In genomic region chr1:12657060-12657866, GRCh38 we compare ENCODE assay signal across 1 cellular context.
TF ChIP-seq lines count a peak whose summit lies in the region.

No MANE protein-coding gene starts in this region.

TF ChIP-seq in K562, 482 proteins besides CTCF, POLR2A, EP300 and RAD21 (continued from another document and continues in another):
- TF ChIP-seq ZBTB40 (IDR thresholded peaks at IDR 0.05) (peak; percentile 62), ZBTB40 (CRISPR knock-in tag; IDR thresholded peaks at IDR 0.05) (no peak), PHF20 (IDR thresholded peaks at IDR 0.05; ENCODE audit: partially characterized antibody) (no peak), MECOM (CRISPR knock-in tag; IDR thresholded peaks at IDR 0.05) (no peak), ETV1 (tag; conservative IDR thresholded peaks at IDR 0.05; ENCODE audit: low read depth) (no peak), ILK (tag; IDR thresholded peaks at IDR 0.05; ENCODE audit: borderline replicate concordance, low read depth) (no peak), CSDE1 (IDR thresholded peaks at IDR 0.05) (peak in 1 of 2 experiments; percentile 36; a peak in 1 of 4 replicates), MAFF (IDR thresholded peaks at IDR 0.05; ENCODE audit: low read length) (no peak; the same call in 1 of the 2 replicates), ZNF668 (CRISPR knock-in tag; IDR thresholded peaks at IDR 0.05) (no peak), PHTF2 (CRISPR knock-in tag; IDR thresholded peaks at IDR 0.05) (no peak), ZNF274 (IDR thresholded peaks at IDR 0.05; ENCODE audit: borderline replicate concordance, low read depth, low read length) (no peak), CCAR2 (IDR thresholded peaks at IDR 0.05; ENCODE audit: low read depth, low read length) (0 out of 2 replicates have a peak, but pooled peaks have one; percentile 45), SNIP1 (IDR thresholded peaks at IDR 0.05; ENCODE audit: low read depth) (no peak), L3MBTL2 (IDR thresholded peaks at IDR 0.05) (peak; percentile 89), CGGBP1 (CRISPR knock-in tag; IDR thresholded peaks at IDR 0.05) (peak; percentile 6; the same call in 1 of the 2 replicates), ZKSCAN8 (CRISPR knock-in tag; IDR thresholded peaks at IDR 0.05) (no peak), IRF9 (tag; IDR thresholded peaks at IDR 0.05) (no peak), TRIM24 (IDR thresholded peaks at IDR 0.05) (peak in 1 of 2 experiments; percentile 17; a peak in 1 of 4 replicates), KDM2B (CRISPR knock-in tag; IDR thresholded peaks at IDR 0.05) (no peak), HDAC3 (IDR thresholded peaks at IDR 0.05; ENCODE audit: borderline replicate concordance, partially characterized antibody) (peak; percentile 47), ZKSCAN3 (CRISPR knock-in tag; IDR thresholded peaks at IDR 0.05) (no peak), GMEB1 (CRISPR knock-in tag; IDR thresholded peaks at IDR 0.05) (no peak), TFAM (CRISPR knock-in tag; conservative IDR thresholded peaks at IDR 0.05) (no peak), ZC3H4 (CRISPR knock-in tag; IDR thresholded peaks at IDR 0.05; ENCODE audit: borderline replicate concordance) (no peak), GABPB1 (CRISPR knock-in tag; IDR thresholded peaks at IDR 0.05) (peak; percentile 56), CBX3 (IDR thresholded peaks at IDR 0.05; ENCODE audit: borderline replicate concordance in 1 of 2, low read length in 2 of 2) (no peak), NONO (IDR thresholded peaks at IDR 0.05; ENCODE audit: low read depth in 2 of 2, low read length in 1 of 2) (no peak), ZNF76 (CRISPR knock-in tag; IDR thresholded peaks at IDR 0.05; ENCODE audit: borderline replicate concordance) (no peak), ZBTB26 (CRISPR knock-in tag; IDR thresholded peaks at IDR 0.05) (no peak), KLF16 (IDR thresholded peaks at IDR 0.05) (no peak), TAL1 (IDR thresholded peaks at IDR 0.05) (no peak), ZNF436 (CRISPR knock-in tag; IDR thresholded peaks at IDR 0.05) (no peak), FUS (optimal IDR thresholded peaks at IDR 0.05; ENCODE audit: low read depth, low read length) (no peak), PHB (CRISPR knock-in tag; IDR thresholded peaks at IDR 0.05) (no peak), ZNF778 (CRISPR knock-in tag; IDR thresholded peaks at IDR 0.05) (no peak), NFATC3 (IDR thresholded peaks at IDR 0.05) (0 out of 2 replicates have a peak, but pooled peaks have one; percentile 48), SRSF7 (optimal IDR thresholded peaks at IDR 0.05; ENCODE audit: low read depth, low read length) (no peak), ATF3 (IDR thresholded peaks at IDR 0.05) (peak; percentile 25; the same call in 1 of the 2 replicates), ATF3 (CRISPR knock-in tag; conservative IDR thresholded peaks at IDR 0.05) (no peak), CEBPG (CRISPR knock-in tag; IDR thresholded peaks at IDR 0.05) (no peak), CEBPG (tag; conservative IDR thresholded peaks at IDR 0.05 in 1 of 2, IDR thresholded peaks at IDR 0.05 in 1 of 2) (no peak), TEAD1 (CRISPR knock-in tag; IDR thresholded peaks at IDR 0.05) (no peak), UBTF (IDR thresholded peaks at IDR 0.05; ENCODE audit: borderline replicate concordance in 1 of 2, low read depth in 2 of 2, low read length in 2 of 2) (no peak), HDGF (IDR thresholded peaks at IDR 0.05) (no peak), GTF3C2 (IDR thresholded peaks at IDR 0.05; ENCODE audit: borderline replicate concordance, extremely low read depth, insufficient read length) (no peak), ZNF23 (CRISPR knock-in tag; IDR thresholded peaks at IDR 0.05) (no peak), MLX (CRISPR knock-in tag; conservative IDR thresholded peaks at IDR 0.05) (no peak), CREB1 (IDR thresholded peaks at IDR 0.05) (no peak), CREB1 (CRISPR knock-in tag; IDR thresholded peaks at IDR 0.05) (no peak), RNF2 (IDR thresholded peaks at IDR 0.05) (no peak), TCF7L2 (IDR thresholded peaks at IDR 0.05; ENCODE audit: low read depth, low read length) (no peak)
